ENCODE assay signal across 8 cellular contexts in genomic region chr3:37974121-37974927, GRCh38. TPM values are rescaled to one million over a fixed set of nuclear protein-coding genes. Genes with fewer than 3 reads are reported as not detected.
DNase-seq lines count a peak whose midpoint lies in the region; ATAC-seq, FAIRE-seq and TF ChIP-seq lines count a peak whose summit lies in the region.

No MANE protein-coding gene starts in this region.

- H3K9me3 ChIP-seq in PC-3 (ENCODE audit: low read length) (no peaks in the 10 kb centered on the region), pancreas (no peaks in the 10 kb centered on the region), transverse colon (no peaks in the 10 kb centered on the region)

- TF ChIP-seq EP300 in transverse colon (IDR thresholded peaks at IDR 0.05; ENCODE audit: low read depth) = no peak

- no peaks in the 10 kb centered on the region for H4K20me1 ChIP-seq in PC-3 (ENCODE audit: low read length)

- H3K4me3 Mint-ChIP-seq in activated T-helper 1 cell treated with anti-CD3 and anti-CD28 coated beads, Interleukin-12 subunit alpha, Interleukin-12 subunit beta, Interleukin-2, Interleukin-4 antibody, amounts not matched to agents 30 ng/mL and 10 ng/mL and 1 ng/mL, durations not matched to agents 14 hours and 24 hours and 36 hours = no peak overlapping the region

- H3K27me3 Mint-ChIP-seq in activated T-helper 1 cell treated with anti-CD3 and anti-CD28 coated beads, Interleukin-12 subunit alpha, Interleukin-12 subunit beta, Interleukin-2, Interleukin-4 antibody, amounts not matched to agents 30 ng/mL and 10 ng/mL and 1 ng/mL, durations not matched to agents 14 hours and 24 hours and 36 hours (ENCODE audit: insufficient read depth) = no peaks in the 10 kb centered on the region

- no peak for TF ChIP-seq POLR2A in transverse colon (IDR thresholded peaks at IDR 0.05)

- H3K27me3 ChIP-seq in PC-3 (ENCODE audit: low read length) (no peaks in the 10 kb centered on the region), pancreas (no peaks in the 10 kb centered on the region), transverse colon (no peaks in the 10 kb centered on the region)

- TF ChIP-seq CTCF in AG09319 (IDR thresholded peaks at IDR 0.05; ENCODE audit: low read depth, low read length) (peak; percentile 76), PC-3 (conservative IDR thresholded peaks at IDR 0.05; ENCODE audit: low read depth, low read length) (peak; percentile 98), pancreas (IDR thresholded peaks at IDR 0.05) (peak; percentile 78 to 87 (median 82)), transverse colon (IDR thresholded peaks at IDR 0.05) (peak; percentile 76 to 87 (median 78))

- DNase-seq in AG09319 (ENCODE audit: extremely low read depth, low read depth) (no peak), PC-3 (peak; percentile 74), foreskin melanocyte (peak; percentile 59), pancreas (peak; percentile 55 to 85 (median 76)), transverse colon (peak; percentile 78)
- peak; percentile 54 for DNase-seq in activated T-helper 1 cell treated with anti-CD3 and anti-CD28 coated beads, Interleukin-12 subunit alpha, Interleukin-12 subunit beta, Interleukin-2, Interleukin-4 antibody, amounts not matched to agents 30 ng/mL and 10 ng/mL and 1 ng/mL, durations not matched to agents 14 hours and 24 hours and 36 hours (ENCODE audit: low spot score)

- no peak overlapping the region for H3K27ac Mint-ChIP-seq in activated T-helper 1 cell treated with anti-CD3 and anti-CD28 coated beads, Interleukin-12 subunit alpha, Interleukin-12 subunit beta, Interleukin-2, Interleukin-4 antibody, amounts not matched to agents 30 ng/mL and 10 ng/mL and 1 ng/mL, durations not matched to agents 14 hours and 24 hours and 36 hours

- H3K79me2 ChIP-seq in PC-3 (ENCODE audit: low read length) = no peaks in the 10 kb centered on the region

- no peaks in the 10 kb centered on the region for H3K9me3 Mint-ChIP-seq in activated T-helper 1 cell treated with anti-CD3 and anti-CD28 coated beads, Interleukin-12 subunit alpha, Interleukin-12 subunit beta, Interleukin-2, Interleukin-4 antibody, amounts not matched to agents 30 ng/mL and 10 ng/mL and 1 ng/mL, durations not matched to agents 14 hours and 24 hours and 36 hours

- peak; percentile 80 for ATAC-seq in GM18517 (IDR thresholded peaks at IDR 0.05; ENCODE audit: unreplicated experiment)
- peak; percentile 89 for ATAC-seq in HG03045 (IDR thresholded peaks at IDR 0.05; ENCODE audit: unreplicated experiment)
- ATAC-seq in PC-3 = peak; percentile 99
- ATAC-seq in pancreas = peak; percentile 92 to 98 (median 96)

- H3K36me3 ChIP-seq in PC-3 (ENCODE audit: low read depth, low read length) (no peaks in the 10 kb centered on the region), pancreas (peaks cover 0 to 6% (median 0%) of the 10 kb centered on the region in 3 donors), transverse colon (peaks cover 0 to 13% (median 4%) of the 10 kb centered on the region in 4 donors)

- no peak overlapping the region for H3K9ac ChIP-seq in PC-3 (ENCODE audit: low read length)

- no peaks in the 10 kb centered on the region for H3K36me3 Mint-ChIP-seq in activated T-helper 1 cell treated with anti-CD3 and anti-CD28 coated beads, Interleukin-12 subunit alpha, Interleukin-12 subunit beta, Interleukin-2, Interleukin-4 antibody, amounts not matched to agents 30 ng/mL and 10 ng/mL and 1 ng/mL, durations not matched to agents 14 hours and 24 hours and 36 hours (ENCODE audit: low read depth)

- no TSS peak for BruUV-seq in PC-3 (replicated peaks; lab: Mats Ljungman, UMichigan)

- intact Hi-C loops in PC-3 (cut with micrococcal nuclease) (loop anchor here (1.0 to 5.0 kb wide), 3 partner anchors 22 to 323 kb away; no protein-coding TSS in a partner anchor), pancreas (cut with DNase I) (no loop called here), transverse colon (cut with DNase I; ENCODE audit: low total_unique reads) (no loop called here)
- intact Hi-C loops in activated T-helper 1 cell treated with anti-CD3 and anti-CD28 coated beads, Interleukin-12 subunit alpha, Interleukin-12 subunit beta, Interleukin-2, Interleukin-4 antibody, amounts not matched to agents 30 ng/mL and 10 ng/mL and 1 ng/mL, durations not matched to agents 14 hours and 24 hours and 36 hours (cut with micrococcal nuclease) = loop anchor here (1.0 to 2.0 kb wide), 5 partner anchors 23 to 506 kb away; no protein-coding TSS in a partner anchor

- no peak overlapping the region for H3K4me3 ChIP-seq in PC-3 (ENCODE audit: low read length)
- no peak overlapping the region for H3K4me3 ChIP-seq in pancreas
- no peak overlapping the region for H3K4me3 ChIP-seq in transverse colon

- CTCF ChIA-PET in PC-3 (lab: Charles Lee) = interaction anchor here (0.6 to 3.3 kb wide), 9 partner anchors 23 to 1203 kb away, joined by 3 to 35 read pairs (median 5); no protein-coding TSS in a partner anchor

- H3K4me1 ChIP-seq in PC-3 (ENCODE audit: insufficient read depth, low read length) (no peaks in the 10 kb centered on the region), pancreas (no peaks in the 10 kb centered on the region), transverse colon (peaks cover 0 to 11% (median 2%) of the 10 kb centered on the region in 4 donors)

- FAIRE-seq in pancreas (lab: Jason Lieb, UNC) = no peak

- WGBS in pancreas, 2 donors = 48 to 49% methylated on average over 9 of the region's 9 CpGs
- WGBS in transverse colon (ENCODE audit: low coverage in 1 of 2), 2 donors = 53 to 80% methylated on average over 1 to 9 of the region's 9 CpGs

- H3K9me2 ChIP-seq in PC-3 (replicated peaks; ENCODE audit: low read length) = no peaks in the 10 kb centered on the region

- in situ Hi-C loops in transverse colon (cut with MboI; ENCODE audit: low pct_ligation_motif_present in 1 of 4, low pct_unique_long_range_greater_than_20kb in 1 of 4, low sequenced_read_pairs in 3 of 4) = no loop called here

- H3K4me1 Mint-ChIP-seq in activated T-helper 1 cell treated with anti-CD3 and anti-CD28 coated beads, Interleukin-12 subunit alpha, Interleukin-12 subunit beta, Interleukin-2, Interleukin-4 antibody, amounts not matched to agents 30 ng/mL and 10 ng/mL and 1 ng/mL, durations not matched to agents 14 hours and 24 hours and 36 hours (ENCODE audit: low read depth) = peaks cover 6% of the 10 kb centered on the region

- H3K27ac ChIP-seq in PC-3 (ENCODE audit: low read length) (no peak overlapping the region), pancreas (no peak overlapping the region), transverse colon (peak overlapping the region in 1 of 4 donors; percentile 47)

- no peaks in the 10 kb centered on the region for H3F3A ChIP-seq in PC-3 (ENCODE audit: low read length, unreplicated experiment)

- POLR2A ChIA-PET in PC-3 (lab: Charles Lee; ENCODE audit: unreplicated experiment) = no interaction called here

- no peak overlapping the region for H2AFZ ChIP-seq in PC-3 (ENCODE audit: low read length)

- no peak overlapping the region for H3K4me2 ChIP-seq in PC-3 (ENCODE audit: low read length)

RNA-seq across cellular contexts. Expression of gene VILL, which starts 16.3 kb away (rescaled TPM):
- total RNA-seq in PC-3 (2014; rRNA removed) (0.44 and 1.8 TPM in 2 replicates), pancreas (1 to 10 TPM; 1.2 to 6.6 (median 2.7) TPM), transverse colon (100 to 1,000 TPM; 112 to 214 (median 172) TPM)
- 11.6 and 13.4 TPM in 2 replicates for total RNA-seq in activated T-helper 1 cell treated with anti-CD3 and anti-CD28 coated beads, Interleukin-12 subunit alpha, Interleukin-12 subunit beta, Interleukin-2, Interleukin-4 antibody, amounts not matched to agents 30 ng/mL and 10 ng/mL and 1 ng/mL, durations not matched to agents 14 hours and 24 hours and 36 hours
- polyA plus RNA-seq in pancreas = 1 to 10 TPM; 5.1 to 7.0 TPM

RNA-seq across cellular contexts. Expression of gene PLCD1, which starts 55.1 kb away (rescaled TPM):
- total RNA-seq in PC-3 (2014; rRNA removed) = 16.9 and 18.5 TPM in 2 replicates
- 3.9 and 4.3 TPM in 2 replicates for total RNA-seq in activated T-helper 1 cell treated with anti-CD3 and anti-CD28 coated beads, Interleukin-12 subunit alpha, Interleukin-12 subunit beta, Interleukin-2, Interleukin-4 antibody, amounts not matched to agents 30 ng/mL and 10 ng/mL and 1 ng/mL, durations not matched to agents 14 hours and 24 hours and 36 hours
- 10 to 100 TPM in 2 of 6 donors, 1 to 10 TPM in 4; 7.5 to 15.6 (median 8.9) TPM for total RNA-seq in pancreas
- 10 to 100 TPM; 14.3 to 14.6 TPM for polyA plus RNA-seq in pancreas
- total RNA-seq in transverse colon = 100 to 1,000 TPM in 2 of 4 donors, 10 to 100 TPM in 2; 21.1 to 126 (median 91.4) TPM

Comparison
In these comparisons a context has a peak if more than half of its experiments do, and no peak if none do; other contexts are left out.
1. intact Hi-C loops: an anchor here in PC-3 (1.0 to 5.0 kb wide) and activated T-helper 1 cell treated with anti-CD3 and anti-CD28 coated beads, Interleukin-12 subunit alpha, Interleukin-12 subunit beta, Interleukin-2, Interleukin-4 antibody, amounts not matched to agents 30 ng/mL and 10 ng/mL and 1 ng/mL, durations not matched to agents 14 hours and 24 hours and 36 hours (1.0 to 2.0 kb wide); none called in pancreas and transverse colon.